Comparison of ENCODE assay signal across 2 cellular contexts in genomic region chr7:55108401-55108800, GRCh38.
TF ChIP-seq lines count a peak whose summit lies in the region.

No MANE protein-coding gene starts in this region.

TF ChIP-seq in SK-N-SH, 30 proteins besides CTCF, POLR2A, EP300 and RAD21:
- TF ChIP-seq REST (IDR thresholded peaks at IDR 0.05; ENCODE audit: low read depth, low read length) (no peak), FOXM1 (IDR thresholded peaks at IDR 0.05; ENCODE audit: low read depth) (no peak), MXI1 (IDR thresholded peaks at IDR 0.05; ENCODE audit: low read depth, low read length) (no peak), SMC3 (IDR thresholded peaks at IDR 0.05; ENCODE audit: low read depth, low read length) (no peak), TAF1 (IDR thresholded peaks at IDR 0.05; ENCODE audit: borderline replicate concordance, low read depth, low read length) (no peak), YY1 (IDR thresholded peaks at IDR 0.05; ENCODE audit: low read depth) (no peak)

TF ChIP-seq in SK-N-SH treated with all-trans-retinoic acid at 6 μM for 48 hours, 23 proteins besides CTCF, POLR2A, EP300 and RAD21 (continued from another document):
- TF ChIP-seq BACH2 (CRISPR knock-in tag; IDR thresholded peaks at IDR 0.05; ENCODE audit: borderline replicate concordance) (no peak), ARNTL (CRISPR knock-in tag; IDR thresholded peaks at IDR 0.05; ENCODE audit: borderline replicate concordance, low read depth) (no peak), TCF4 (CRISPR knock-in tag; IDR thresholded peaks at IDR 0.05; ENCODE audit: borderline replicate concordance) (no peak), GLIS3 (CRISPR knock-in tag; IDR thresholded peaks at IDR 0.05) (no peak)
